In the genomic region with DNA sequence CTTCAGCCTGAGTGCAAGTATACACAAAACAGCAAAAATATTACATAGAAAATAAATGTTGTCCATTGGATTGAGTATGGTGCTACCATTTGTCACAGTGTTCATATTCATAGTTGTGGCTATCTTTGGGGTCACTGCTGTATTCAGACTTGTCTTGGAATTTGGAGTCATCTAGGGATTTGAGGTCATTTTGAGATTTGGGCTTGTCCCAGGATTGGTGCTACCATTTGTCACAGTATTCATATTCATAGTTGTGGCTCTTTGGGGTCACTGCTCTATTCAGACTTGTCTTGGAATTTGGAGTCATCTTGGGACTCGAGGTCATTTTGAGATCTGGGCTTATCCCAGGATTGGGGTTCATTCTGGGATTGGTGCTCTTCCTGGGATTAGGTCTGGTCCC, we compare ENCODE assay signal across 18 cellular contexts. TPM values are rescaled to one million over a fixed set of nuclear protein-coding genes. Genes with fewer than 3 reads are reported as not detected.
DNase-seq lines count a peak whose midpoint lies in the region; ATAC-seq, FAIRE-seq and TF ChIP-seq lines count a peak whose summit lies in the region.
"Had no signal": no experiment of that assay in that cellular context is flagged by ENCODE, and none has a peak within 500 bp of the region (broad histone marks: within the 10 kb centered on the region; RNA-seq: fewer than 3 reads in every experiment).

No MANE protein-coding gene starts in this region.

- no peak overlapping the region for H2BK12ac ChIP-seq in mesenchymal stem cell (ENCODE audit: low read length in 2 of 2)

- peaks cover 9% of the 10 kb centered on the region for H3K79me1 ChIP-seq in mesenchymal stem cell (replicated peaks; ENCODE audit: low read length, poor library complexity, severe bottlenecking)

- no peak overlapping the region for H2BK15ac ChIP-seq in mesenchymal stem cell (ENCODE audit: low read depth, poor library complexity, severe bottlenecking)

- no peak overlapping the region for H3K14ac ChIP-seq in mesenchymal stem cell (ENCODE audit: low read length in 2 of 2)

- intact Hi-C loops in dendritic cell treated with granulocyte-macrophage colony-stimulating factor and Interleukin-4, amounts not matched to agents 40 ng/mL and 50 ng/mL, for 4 days (cut with micrococcal nuclease): loop anchor here (5.0 kb wide), 1 partner anchor 35 kb away; no protein-coding TSS in a partner anchor

- no peaks in the 10 kb centered on the region for H3K27me3 ChIP-seq in mesenchymal stem cell (ENCODE audit: control insufficient read depth in 1 of 2, insufficient read depth in 1 of 2, low read length in 2 of 2)

- H3K18ac ChIP-seq in mesenchymal stem cell (ENCODE audit: low read depth in 1 of 2, low read length in 2 of 2): peak overlapping the region in 1 of 2 experiments; percentile 50

- DNase-seq in A549 (ENCODE audit: low read depth in 1 of 2, low spot score in 1 of 2) (no peak), mesenchymal stem cell (no peak), DMS153 treated with DMSO at 0.1 percent for 48 hours (lab: John Stamatoyannopoulos, UW; ENCODE audit: unreplicated experiment) (no peak), inferior parietal cortex (ENCODE audit: extremely low spot score) (no peak), epidermal melanocyte (ENCODE audit: insufficient read length, low spot score) (no peak)
- DNase-seq: 8988T; C1 segment of cervical spinal cord; Calu3; CD4-positive, alpha-beta memory T cell; COR-L47; DND-41; GOT3; HFFc6 had no signal

- FAIRE-seq in A549 (lab: Jason Lieb, UNC): peak; percentile 23
- FAIRE-seq: G401.6, GM12892, H54 had no signal

- no peak overlapping the region for H2BK5ac ChIP-seq in mesenchymal stem cell (ENCODE audit: low read depth, low read length, poor library complexity, severe bottlenecking)

- no peak overlapping the region for H3K4me2 ChIP-seq in A549
- H3K4me2 ChIP-seq in mesenchymal stem cell (ENCODE audit: low read length, poor library complexity, severe bottlenecking): no peak overlapping the region

- H3K27ac ChIP-seq in A549 (no peak overlapping the region), mesenchymal stem cell (ENCODE audit: low read length, poor library complexity, severe bottlenecking) (no peak overlapping the region)

- no peaks in the 10 kb centered on the region for H3K27me3 Mint-ChIP-seq in dendritic cell treated with granulocyte-macrophage colony-stimulating factor and Interleukin-4, amounts not matched to agents 40 ng/mL and 50 ng/mL, for 4 days
- H3K27me3 Mint-ChIP-seq: CD4-positive, alpha-beta memory T cell had no signal

- no peak overlapping the region for H3K9ac ChIP-seq in mesenchymal stem cell (ENCODE audit: low read length)

- no peak overlapping the region for H2BK120ac ChIP-seq in mesenchymal stem cell (ENCODE audit: low read depth, low read length)

- peaks cover 55% of the 10 kb centered on the region for H3K36me3 Mint-ChIP-seq in dendritic cell treated with granulocyte-macrophage colony-stimulating factor and Interleukin-4, amounts not matched to agents 40 ng/mL and 50 ng/mL, for 4 days (ENCODE audit: low read depth)

- peak overlapping the region in 1 of 2 experiments; percentile 67 for H3K4ac ChIP-seq in mesenchymal stem cell (ENCODE audit: low read depth in 1 of 2, low read length in 2 of 2)

- CTCF ChIA-PET in A549 (lab: Yijun Ruan, JAX): no interaction called here

- H3K4me1 Mint-ChIP-seq in dendritic cell treated with granulocyte-macrophage colony-stimulating factor and Interleukin-4, amounts not matched to agents 40 ng/mL and 50 ng/mL, for 4 days (ENCODE audit: low read depth): peaks cover 28% of the 10 kb centered on the region
- H3K4me1 Mint-ChIP-seq: CD4-positive, alpha-beta memory T cell had no signal

- H3K9me3 ChIP-seq in A549 (no peaks in the 10 kb centered on the region), mesenchymal stem cell (ENCODE audit: control insufficient read depth, low read length) (no peaks in the 10 kb centered on the region)
- H3K9me3 ChIP-seq: HAP-1 had no signal

- H3K9me3 Mint-ChIP-seq in dendritic cell treated with granulocyte-macrophage colony-stimulating factor and Interleukin-4, amounts not matched to agents 40 ng/mL and 50 ng/mL, for 4 days: no peaks in the 10 kb centered on the region
- H3K9me3 Mint-ChIP-seq: HFFc6 had no signal

- no peak overlapping the region for H4K8ac ChIP-seq in mesenchymal stem cell (ENCODE audit: low read length)

- ATAC-seq in A549: no peak

- POLR2A ChIA-PET in A549 (lab: Yijun Ruan, JAX): no interaction called here

- H3K4me3 ChIP-seq in A549: no peak overlapping the region
- no peak overlapping the region for H3K4me3 ChIP-seq in mesenchymal stem cell (ENCODE audit: insufficient read depth in 1 of 2, low read depth in 1 of 2, low read length in 2 of 2)
- H3K4me3 ChIP-seq: HAP-1 had no signal

- 88% methylated on average over 1 of the region's 1 CpG for WGBS in A549 (ENCODE audit: missing lambda C conversion rate)
- 94% methylated on average over 1 of the region's 1 CpG for WGBS in mesenchymal stem cell

- TF ChIP-seq EP300 in A549 (IDR thresholded peaks at IDR 0.05): no peak

- H2AFZ ChIP-seq in mesenchymal stem cell (ENCODE audit: low read depth, low read length): no peak overlapping the region

- H3K4me1 ChIP-seq in A549: peaks cover 49% of the 10 kb centered on the region
- H3K4me1 ChIP-seq in mesenchymal stem cell (ENCODE audit: control insufficient read depth, insufficient read depth, low read depth, low read length): peaks cover 9% of the 10 kb centered on the region

- H3K36me3 ChIP-seq in mesenchymal stem cell (ENCODE audit: control insufficient read depth in 1 of 2, insufficient read depth in 2 of 2, low read depth in 1 of 2, low read length in 2 of 2): peaks cover 0 to 29% of the 10 kb centered on the region in 2 experiments

- H2AK5ac ChIP-seq in mesenchymal stem cell (ENCODE audit: low read length, severe bottlenecking): peak overlapping the region; percentile 92

- no peak overlapping the region for H3K4me3 Mint-ChIP-seq in dendritic cell treated with granulocyte-macrophage colony-stimulating factor and Interleukin-4, amounts not matched to agents 40 ng/mL and 50 ng/mL, for 4 days
- H3K4me3 Mint-ChIP-seq: CD4-positive, alpha-beta memory T cell; HFFc6 had no signal

- no peak overlapping the region for H3K23ac ChIP-seq in mesenchymal stem cell (ENCODE audit: low read length in 2 of 2)

- peak overlapping the region; percentile 24 for H3K27ac Mint-ChIP-seq in dendritic cell treated with granulocyte-macrophage colony-stimulating factor and Interleukin-4, amounts not matched to agents 40 ng/mL and 50 ng/mL, for 4 days
- H3K27ac Mint-ChIP-seq: CD4-positive, alpha-beta memory T cell; HFFc6 had no signal

- TF ChIP-seq RAD21 in A549 (conservative IDR thresholded peaks at IDR 0.05 in 1 of 2, IDR thresholded peaks at IDR 0.05 in 1 of 2): no peak

- H4K91ac ChIP-seq in mesenchymal stem cell (ENCODE audit: low read length): no peak overlapping the region

- TF ChIP-seq POLR2A in A549 (IDR thresholded peaks at IDR 0.05; ENCODE audit: low read length): no peak

- no peak for TF ChIP-seq CTCF in A549 (IDR thresholded peaks at IDR 0.05)

TF ChIP-seq in A549, 52 proteins besides CTCF, POLR2A, EP300 and RAD21:
- TF ChIP-seq FOSB (CRISPR knock-in tag; IDR thresholded peaks at IDR 0.05) (no peak), ESRRA (IDR thresholded peaks at IDR 0.05; ENCODE audit: borderline replicate concordance, low read length) (no peak), NPAS2 (CRISPR knock-in tag; IDR thresholded peaks at IDR 0.05; ENCODE audit: borderline replicate concordance) (no peak), RNF2 (IDR thresholded peaks at IDR 0.05; ENCODE audit: borderline replicate concordance, low read depth) (no peak), CBX8 (IDR thresholded peaks at IDR 0.05) (no peak), NR3C1 (IDR thresholded peaks at IDR 0.05) (no peak)

RNA-seq across cellular contexts. Expression of a gene that starts 24.8 kb away (rescaled TPM):
- polyA plus RNA-seq in A549 (2011; rRNA removed): not detected in 2 replicates
- polyA plus RNA-seq in A549 (2012; cell fraction: cytosol; rRNA removed): not detected in 2 replicates
- polyA plus RNA-seq in A549 (2012; cell fraction: nucleus; rRNA removed): not detected in 2 replicates
- polyA plus RNA-seq in A549 (2017; fragmentation: RNase III; extraction: RNeasy Plus Mini Kit Qiagen cat#74134 plus additional on column Dnase treatment): not detected in 3 replicates
- polyA minus RNA-seq in A549 (2011; rRNA and poly(A)+ RNA removed): 0.34 TPM in 1 of 2 replicates, not detected in the other
- polyA plus RNA-seq in mesenchymal stem cell (2013, experiment 1 of 2): 2.8 TPM
- 2.5 TPM for polyA plus RNA-seq in mesenchymal stem cell (2013, experiment 2 of 2)

RNA-seq across cellular contexts. Expression of a gene that starts 41.6 kb away (rescaled TPM):
- not detected in 2 replicates for polyA plus RNA-seq in A549 (2011; rRNA removed)
- polyA plus RNA-seq in A549 (2012; cell fraction: cytosol; rRNA removed): not detected in 2 replicates
- polyA plus RNA-seq in A549 (2012; cell fraction: nucleus; rRNA removed): not detected in 2 replicates
- 0.04 to 0.08 TPM (median 0.05 TPM) in 3 replicates for polyA plus RNA-seq in A549 (2017; fragmentation: RNase III; extraction: RNeasy Plus Mini Kit Qiagen cat#74134 plus additional on column Dnase treatment)
- not detected in 2 replicates for polyA minus RNA-seq in A549 (2011; rRNA and poly(A)+ RNA removed)
- polyA plus RNA-seq in mesenchymal stem cell (2013, experiment 1 of 2): 4.1 TPM
- 4.2 TPM for polyA plus RNA-seq in mesenchymal stem cell (2013, experiment 2 of 2)

RNA-seq across cellular contexts. Expression of a gene that starts 49.2 kb away (rescaled TPM):
- not detected in 2 replicates for polyA plus RNA-seq in A549 (2011; rRNA removed)
- polyA plus RNA-seq in A549 (2012; cell fraction: cytosol; rRNA removed): not detected in 2 replicates
- not detected in 2 replicates for polyA plus RNA-seq in A549 (2012; cell fraction: nucleus; rRNA removed)
- polyA plus RNA-seq in A549 (2017; fragmentation: RNase III; extraction: RNeasy Plus Mini Kit Qiagen cat#74134 plus additional on column Dnase treatment): not detected in 3 replicates
- not detected in 2 replicates for polyA minus RNA-seq in A549 (2011; rRNA and poly(A)+ RNA removed)
- polyA plus RNA-seq in mesenchymal stem cell (2013, experiment 1 of 2): 1.6 TPM
- 1.5 TPM for polyA plus RNA-seq in mesenchymal stem cell (2013, experiment 2 of 2)
